1 cellular context compared by ENCODE assay signal in genomic region chr11:112017538-112017937, GRCh38.
A peak's percentile ranks its signal among the peaks of the same experiment; 100 is the strongest.
TF ChIP-seq lines count a peak whose summit lies in the region.

No MANE protein-coding gene starts in this region.

TF ChIP-seq in HepG2, 621 proteins besides CTCF, POLR2A, EP300 and RAD21 (continued from another document and continues in another):
- TF ChIP-seq NFYC (CRISPR knock-in tag; IDR thresholded peaks at IDR 0.05) (no peak), CSRNP1 (CRISPR knock-in tag; IDR thresholded peaks at IDR 0.05) (no peak), ISL2 (CRISPR knock-in tag; IDR thresholded peaks at IDR 0.05) (peak; percentile 93), FOXO1 (CRISPR knock-in tag; IDR thresholded peaks at IDR 0.05) (peak; percentile 59; the same call in 1 of the 2 replicates), TCF7 (IDR thresholded peaks at IDR 0.05; ENCODE audit: low read depth) (peak; percentile 89), SPEN (CRISPR knock-in tag; IDR thresholded peaks at IDR 0.05; ENCODE audit: low read depth) (no peak), PITX1 (CRISPR knock-in tag; IDR thresholded peaks at IDR 0.05) (peak; percentile 86), CENPX (CRISPR knock-in tag; IDR thresholded peaks at IDR 0.05) (no peak), NCOA2 (CRISPR knock-in tag; IDR thresholded peaks at IDR 0.05) (peak; percentile 81), NFIB (CRISPR knock-in tag; IDR thresholded peaks at IDR 0.05; ENCODE audit: borderline replicate concordance) (no peak), TEAD2 (CRISPR knock-in tag; IDR thresholded peaks at IDR 0.05) (no peak), E2F1 (CRISPR knock-in tag; IDR thresholded peaks at IDR 0.05) (no peak), ZIK1 (CRISPR knock-in tag; IDR thresholded peaks at IDR 0.05; ENCODE audit: borderline replicate concordance, low read depth) (no peak), FOXO4 (CRISPR knock-in tag; conservative IDR thresholded peaks at IDR 0.05) (no peak), MAFF (IDR thresholded peaks at IDR 0.05; ENCODE audit: low read depth, low read length) (no peak), ZNF746 (CRISPR knock-in tag; IDR thresholded peaks at IDR 0.05) (peak; percentile 90; the same call in 1 of the 2 replicates), FOSL2 (CRISPR knock-in tag; IDR thresholded peaks at IDR 0.05) (peak; percentile 51; the same call in 1 of the 2 replicates), GPN1 (CRISPR knock-in tag; IDR thresholded peaks at IDR 0.05; ENCODE audit: borderline replicate concordance) (no peak), POGZ (CRISPR knock-in tag; IDR thresholded peaks at IDR 0.05) (peak; percentile 75), YEATS2 (CRISPR knock-in tag; IDR thresholded peaks at IDR 0.05; ENCODE audit: borderline replicate concordance) (no peak), ASH2L (IDR thresholded peaks at IDR 0.05; ENCODE audit: insufficient read length, low read depth, low read length) (no peak), ZNF20 (CRISPR knock-in tag; IDR thresholded peaks at IDR 0.05) (no peak), ZFP62 (CRISPR knock-in tag; IDR thresholded peaks at IDR 0.05) (no peak), MIXL1 (CRISPR knock-in tag; IDR thresholded peaks at IDR 0.05) (peak; percentile 74; the same call in 1 of the 2 replicates), ELF1 (CRISPR knock-in tag; IDR thresholded peaks at IDR 0.05) (no peak), STAG1 (CRISPR knock-in tag; IDR thresholded peaks at IDR 0.05) (no peak), ZNF577 (CRISPR knock-in tag; IDR thresholded peaks at IDR 0.05; ENCODE audit: borderline replicate concordance, low read depth) (no peak), ZNF672 (CRISPR knock-in tag; IDR thresholded peaks at IDR 0.05) (no peak), RNF2 (conservative IDR thresholded peaks at IDR 0.05; ENCODE audit: low read depth) (no peak), RNF219 (CRISPR knock-in tag; IDR thresholded peaks at IDR 0.05) (no peak), THAP9 (CRISPR knock-in tag; IDR thresholded peaks at IDR 0.05; ENCODE audit: borderline replicate concordance) (no peak), KDM5B (CRISPR knock-in tag; IDR thresholded peaks at IDR 0.05; ENCODE audit: borderline replicate concordance) (no peak), KLF11 (CRISPR knock-in tag; IDR thresholded peaks at IDR 0.05) (no peak), ZNF564 (CRISPR knock-in tag; IDR thresholded peaks at IDR 0.05) (0 out of 2 replicates have a peak, but pooled peaks have one; percentile 35), HNF1A (IDR thresholded peaks at IDR 0.05; ENCODE audit: low read depth) (peak; percentile 13; the same call in 1 of the 2 replicates), HNF1A (CRISPR knock-in tag; IDR thresholded peaks at IDR 0.05; ENCODE audit: borderline replicate concordance) (no peak), JUN (CRISPR knock-in tag; IDR thresholded peaks at IDR 0.05) (peak; percentile 60; the same call in 1 of the 2 replicates), ZNF552 (CRISPR knock-in tag; IDR thresholded peaks at IDR 0.05; ENCODE audit: borderline replicate concordance) (no peak), ZFP82 (CRISPR knock-in tag; IDR thresholded peaks at IDR 0.05; ENCODE audit: borderline replicate concordance) (0 out of 2 replicates have a peak, but pooled peaks have one; percentile 50), PHF20 (CRISPR knock-in tag; IDR thresholded peaks at IDR 0.05) (no peak), RFXANK (CRISPR knock-in tag; IDR thresholded peaks at IDR 0.05) (no peak), ZNF136 (CRISPR knock-in tag; IDR thresholded peaks at IDR 0.05; ENCODE audit: low read depth) (no peak), MZF1 (CRISPR knock-in tag; IDR thresholded peaks at IDR 0.05; ENCODE audit: borderline replicate concordance) (no peak), LRRFIP1 (CRISPR knock-in tag; conservative IDR thresholded peaks at IDR 0.05) (no peak), HNF4G (IDR thresholded peaks at IDR 0.05; ENCODE audit: borderline replicate concordance, low read depth, low read length) (peak; percentile 31; the same call in 1 of the 2 replicates), HNF4G (CRISPR knock-in tag; IDR thresholded peaks at IDR 0.05; ENCODE audit: borderline replicate concordance, low read depth) (no peak), ZNF232 (CRISPR knock-in tag; IDR thresholded peaks at IDR 0.05; ENCODE audit: borderline replicate concordance) (no peak), JUND (CRISPR knock-in tag; IDR thresholded peaks at IDR 0.05) (peak; percentile 83)
